In the genomic region with DNA sequence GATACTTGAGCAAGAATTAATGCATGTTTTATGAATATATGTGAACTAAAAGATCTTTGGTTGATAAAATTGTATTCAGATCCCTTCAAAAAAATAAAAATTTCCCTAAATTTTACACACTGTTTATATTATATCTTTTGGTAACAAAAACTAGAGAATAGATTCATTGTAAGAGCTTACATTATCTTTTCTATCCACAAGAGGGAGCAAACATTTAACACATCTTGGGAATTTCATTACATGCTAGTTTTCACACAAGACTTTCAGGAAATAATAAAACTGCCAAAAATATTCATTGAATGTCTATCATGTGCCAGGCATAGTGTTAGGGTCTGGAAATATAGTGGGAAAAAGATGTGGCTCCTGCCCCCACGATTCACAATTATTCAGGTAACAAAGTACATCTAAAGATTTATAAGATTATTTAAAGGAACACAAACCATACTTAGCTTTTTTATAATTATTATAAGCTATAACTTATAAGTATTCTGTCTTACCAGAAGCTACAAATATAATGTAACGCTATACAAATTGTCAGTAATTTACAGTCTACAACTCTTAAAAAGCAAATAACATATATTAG, we compare ENCODE assay signal across 8 cellular contexts. TPM values are rescaled to one million over a fixed set of nuclear protein-coding genes. Genes with fewer than 3 reads are reported as not detected.
DNase-seq lines count a peak whose midpoint lies in the region; ATAC-seq and TF ChIP-seq lines count a peak whose summit lies in the region.

No MANE protein-coding gene starts in this region.

- no peak for DNase-seq in GM06990 (ENCODE audit: extremely low read depth, insufficient read length)
- DNase-seq in NB4 (ENCODE audit: low read depth), result peak; percentile 49
- peak; percentile 60 for DNase-seq in astrocyte of the spinal cord (ENCODE audit: low read depth, low spot score)
- DNase-seq in left lung, result no peak
- DNase-seq in activated CD4-positive, alpha-beta T cell treated with anti-CD3 and anti-CD28 coated beads, Interleukin-2, amount 10 ng/mL, durations not matched to agents 24 days and 14 days, result no peak
- no peak for DNase-seq in activated T-helper 2 cell treated with anti-CD3 and anti-CD28 coated beads, Interferon-gamma antibody, Interleukin-2, Interleukin-4, amounts not matched to agents 10 μg/mL and 5 μg/mL and 100 μg/mL, durations not matched to agents 14 hours and 24 hours and 36 hours (ENCODE audit: low spot score)
- no peak for DNase-seq in activated CD4-positive, alpha-beta T cell treated with anti-CD3 and anti-CD28 coated beads, Interleukin-2, amount 50 U/mL, for 48 hours
- DNase-seq in H7, result no peak

- no peaks in the 10 kb centered on the region for H3K27me3 ChIP-seq in GM06990 (replicated peaks; ENCODE audit: control insufficient read depth, insufficient read depth, low read length)
- no peaks in the 10 kb centered on the region for H3K27me3 ChIP-seq in left lung
- no peaks in the 10 kb centered on the region for H3K27me3 ChIP-seq in H7 (ENCODE audit: control insufficient read depth, insufficient read depth, low read length)

- TF ChIP-seq CTCF in GM06990 (IDR thresholded peaks at IDR 0.05; ENCODE audit: insufficient read depth, low read length, poor library complexity, severe bottlenecking) (peak; percentile 46), NB4 (IDR thresholded peaks at IDR 0.05; ENCODE audit: low read depth, low read length) (no peak), astrocyte of the spinal cord (IDR thresholded peaks at IDR 0.05; ENCODE audit: low read depth, low read length) (peak; percentile 54), left lung (IDR thresholded peaks at IDR 0.05) (peak in 1 of 2 donors; percentile 52)

- no peak for TF ChIP-seq POLR2A in NB4 (IDR thresholded peaks at IDR 0.05; ENCODE audit: extremely low read depth, insufficient read length)

- no peak overlapping the region for H3K4me3 ChIP-seq in GM06990 (replicated peaks; ENCODE audit: low read depth, low read length)
- no peak overlapping the region for H3K4me3 ChIP-seq in NB4 (ENCODE audit: low read depth, low read length)
- no peak overlapping the region for H3K4me3 ChIP-seq in astrocyte of the spinal cord (ENCODE audit: low read depth, low read length)
- H3K4me3 ChIP-seq in left lung, result no peak overlapping the region
- no peak overlapping the region for H3K4me3 ChIP-seq in H7 (ENCODE audit: insufficient read depth, low read depth, low read length)

- peaks cover 1% of the 10 kb centered on the region for H3K36me3 Mint-ChIP-seq in activated CD4-positive, alpha-beta T cell treated with anti-CD3 and anti-CD28 coated beads, Interleukin-2, amount 10 ng/mL, durations not matched to agents 24 days and 14 days (ENCODE audit: low read depth)
- H3K36me3 Mint-ChIP-seq in activated T-helper 2 cell treated with anti-CD3 and anti-CD28 coated beads, Interferon-gamma antibody, Interleukin-2, Interleukin-4, amounts not matched to agents 10 μg/mL and 5 μg/mL and 100 μg/mL, durations not matched to agents 14 hours and 24 hours and 36 hours (ENCODE audit: low read depth), result peaks cover 4% of the 10 kb centered on the region

- intact Hi-C loops in left lung (cut with DNase I), result no loop called here
- intact Hi-C loops in activated CD4-positive, alpha-beta T cell treated with anti-CD3 and anti-CD28 coated beads, Interleukin-2, amount 10 ng/mL, durations not matched to agents 24 days and 14 days (cut with micrococcal nuclease), result loop anchor here (1.0 kb wide), 1 partner anchor 260 kb away; no protein-coding TSS in a partner anchor
- intact Hi-C loops in activated T-helper 2 cell treated with anti-CD3 and anti-CD28 coated beads, Interferon-gamma antibody, Interleukin-2, Interleukin-4, amounts not matched to agents 10 μg/mL and 5 μg/mL and 100 μg/mL, durations not matched to agents 14 hours and 24 hours and 36 hours (cut with micrococcal nuclease), result loop anchor here (1.0 kb wide), 1 partner anchor 260 kb away; no protein-coding TSS in a partner anchor

- no peaks in the 10 kb centered on the region for H3K9me3 ChIP-seq in left lung

- no peak overlapping the region for H3K4me3 Mint-ChIP-seq in activated CD4-positive, alpha-beta T cell treated with anti-CD3 and anti-CD28 coated beads, Interleukin-2, amount 10 ng/mL, durations not matched to agents 24 days and 14 days
- no peak overlapping the region for H3K4me3 Mint-ChIP-seq in activated T-helper 2 cell treated with anti-CD3 and anti-CD28 coated beads, Interferon-gamma antibody, Interleukin-2, Interleukin-4, amounts not matched to agents 10 μg/mL and 5 μg/mL and 100 μg/mL, durations not matched to agents 14 hours and 24 hours and 36 hours (ENCODE audit: low read depth)

- H3K4me1 ChIP-seq in left lung, result no peaks in the 10 kb centered on the region

- H3K27me3 Mint-ChIP-seq in activated CD4-positive, alpha-beta T cell treated with anti-CD3 and anti-CD28 coated beads, Interleukin-2, amount 10 ng/mL, durations not matched to agents 24 days and 14 days, result no peaks in the 10 kb centered on the region
- no peaks in the 10 kb centered on the region for H3K27me3 Mint-ChIP-seq in activated T-helper 2 cell treated with anti-CD3 and anti-CD28 coated beads, Interferon-gamma antibody, Interleukin-2, Interleukin-4, amounts not matched to agents 10 μg/mL and 5 μg/mL and 100 μg/mL, durations not matched to agents 14 hours and 24 hours and 36 hours (ENCODE audit: low read depth)

- H3K27ac Mint-ChIP-seq in activated CD4-positive, alpha-beta T cell treated with anti-CD3 and anti-CD28 coated beads, Interleukin-2, amount 10 ng/mL, durations not matched to agents 24 days and 14 days, result no peak overlapping the region
- H3K27ac Mint-ChIP-seq in activated T-helper 2 cell treated with anti-CD3 and anti-CD28 coated beads, Interferon-gamma antibody, Interleukin-2, Interleukin-4, amounts not matched to agents 10 μg/mL and 5 μg/mL and 100 μg/mL, durations not matched to agents 14 hours and 24 hours and 36 hours, result no peak overlapping the region

- no peaks in the 10 kb centered on the region for H3K36me3 ChIP-seq in GM06990 (ENCODE audit: control insufficient read depth, insufficient read depth, low read length)
- H3K36me3 ChIP-seq in left lung, result no peaks in the 10 kb centered on the region
- no peaks in the 10 kb centered on the region for H3K36me3 ChIP-seq in H7 (replicated peaks; ENCODE audit: control insufficient read depth, insufficient read depth, low read length)

- in situ Hi-C loops in astrocyte of the spinal cord (cut with HindIII; ENCODE audit: low sequenced_read_pairs), result no loop called here

- H3K9me3 Mint-ChIP-seq in activated CD4-positive, alpha-beta T cell treated with anti-CD3 and anti-CD28 coated beads, Interleukin-2, amount 10 ng/mL, durations not matched to agents 24 days and 14 days, result peaks cover 4% of the 10 kb centered on the region
- no peaks in the 10 kb centered on the region for H3K9me3 Mint-ChIP-seq in activated T-helper 2 cell treated with anti-CD3 and anti-CD28 coated beads, Interferon-gamma antibody, Interleukin-2, Interleukin-4, amounts not matched to agents 10 μg/mL and 5 μg/mL and 100 μg/mL, durations not matched to agents 14 hours and 24 hours and 36 hours

- peak; percentile 31 for ATAC-seq in left lung

- H3K27ac ChIP-seq in left lung, result no peak overlapping the region

- peaks cover 17% of the 10 kb centered on the region for H3K4me1 Mint-ChIP-seq in activated CD4-positive, alpha-beta T cell treated with anti-CD3 and anti-CD28 coated beads, Interleukin-2, amount 10 ng/mL, durations not matched to agents 24 days and 14 days
- H3K4me1 Mint-ChIP-seq in activated T-helper 2 cell treated with anti-CD3 and anti-CD28 coated beads, Interferon-gamma antibody, Interleukin-2, Interleukin-4, amounts not matched to agents 10 μg/mL and 5 μg/mL and 100 μg/mL, durations not matched to agents 14 hours and 24 hours and 36 hours (ENCODE audit: low read depth), result peaks cover 17% of the 10 kb centered on the region

RNA-seq across cellular contexts. Expression of a gene that starts 30.6 kb away (rescaled TPM):
- 10 to 100 TPM; 47.4 to 58.3 TPM for total RNA-seq in left lung
- total RNA-seq in activated CD4-positive, alpha-beta T cell treated with anti-CD3 and anti-CD28 coated beads, Interleukin-2, amount 10 ng/mL, durations not matched to agents 24 days and 14 days, result 63.7 and 67.2 TPM in 2 replicates
- 59.7 and 65.3 TPM in 2 replicates for total RNA-seq in activated T-helper 2 cell treated with anti-CD3 and anti-CD28 coated beads, Interferon-gamma antibody, Interleukin-2, Interleukin-4, amounts not matched to agents 10 μg/mL and 5 μg/mL and 100 μg/mL, durations not matched to agents 14 hours and 24 hours and 36 hours
- total RNA-seq in H7 (2014; rRNA removed; shearing (Covaris generic)), result 95.4 and 99.9 TPM in 2 replicates

RNA-seq across cellular contexts. Expression of a gene that starts 40.6 kb away (rescaled TPM):
- 10 to 100 TPM; 12.3 to 16.4 TPM for total RNA-seq in left lung
- total RNA-seq in activated CD4-positive, alpha-beta T cell treated with anti-CD3 and anti-CD28 coated beads, Interleukin-2, amount 10 ng/mL, durations not matched to agents 24 days and 14 days, result 12.8 and 13.7 TPM in 2 replicates
- total RNA-seq in activated T-helper 2 cell treated with anti-CD3 and anti-CD28 coated beads, Interferon-gamma antibody, Interleukin-2, Interleukin-4, amounts not matched to agents 10 μg/mL and 5 μg/mL and 100 μg/mL, durations not matched to agents 14 hours and 24 hours and 36 hours, result 14.5 and 15.1 TPM in 2 replicates
- total RNA-seq in H7 (2014; rRNA removed; shearing (Covaris generic)), result 0.31 TPM in 1 of 2 replicates, not detected in the other

Comparison
In these comparisons a context has a peak if more than half of its experiments do, and no peak if none do; other contexts are left out.
1. DNase-seq: peak in NB4 (single experiment) and astrocyte of the spinal cord (single experiment); none in GM06990 (single experiment), left lung (0 of 2), activated CD4-positive, alpha-beta T cell treated with anti-CD3 and anti-CD28 coated beads, Interleukin-2, amount 10 ng/mL, durations not matched to agents 24 days and 14 days (single experiment), activated T-helper 2 cell treated with anti-CD3 and anti-CD28 coated beads, Interferon-gamma antibody, Interleukin-2, Interleukin-4, amounts not matched to agents 10 μg/mL and 5 μg/mL and 100 μg/mL, durations not matched to agents 14 hours and 24 hours and 36 hours (single experiment), activated CD4-positive, alpha-beta T cell treated with anti-CD3 and anti-CD28 coated beads, Interleukin-2, amount 50 U/mL, for 48 hours (0 of 2) and H7 (single experiment).
2. RNA of a gene that starts 40.6 kb away (total RNA-seq): 12.3 to 16.4 TPM in left lung, 14.5 to 15.1 TPM in activated T-helper 2 cell treated with anti-CD3 and anti-CD28 coated beads, Interferon-gamma antibody, Interleukin-2, Interleukin-4, amounts not matched to agents 10 μg/mL and 5 μg/mL and 100 μg/mL, durations not matched to agents 14 hours and 24 hours and 36 hours and 12.8 to 13.7 TPM in activated CD4-positive, alpha-beta T cell treated with anti-CD3 and anti-CD28 coated beads, Interleukin-2, amount 10 ng/mL, durations not matched to agents 24 days and 14 days; 0.31 TPM in H7; every median in the first group is over 10 times any median in the second.
3. intact Hi-C loops: an anchor here in activated CD4-positive, alpha-beta T cell treated with anti-CD3 and anti-CD28 coated beads, Interleukin-2, amount 10 ng/mL, durations not matched to agents 24 days and 14 days (1.0 kb wide) and activated T-helper 2 cell treated with anti-CD3 and anti-CD28 coated beads, Interferon-gamma antibody, Interleukin-2, Interleukin-4, amounts not matched to agents 10 μg/mL and 5 μg/mL and 100 μg/mL, durations not matched to agents 14 hours and 24 hours and 36 hours (1.0 kb wide); none called in left lung.